Comparison of ENCODE assay signal across 1 cellular context in genomic region chr9:85062385-85062784, GRCh38.
TF ChIP-seq lines count a peak whose summit lies in the region.

No MANE protein-coding gene starts in this region.

TF ChIP-seq in H1, 55 proteins besides CTCF, POLR2A, EP300 and RAD21 (continued from another document):
- TF ChIP-seq GABPA (IDR thresholded peaks at IDR 0.05; ENCODE audit: borderline replicate concordance, insufficient read depth, low read length) = no peak
- TF ChIP-seq JUN (IDR thresholded peaks at IDR 0.05; ENCODE audit: low read depth, low read length) = no peak
- no peak for TF ChIP-seq TEAD4 (IDR thresholded peaks at IDR 0.05; ENCODE audit: low read depth, low read length)
- no peak for TF ChIP-seq SUZ12 (IDR thresholded peaks at IDR 0.05; ENCODE audit: low read length)
